8 cellular contexts compared by ENCODE assay signal in genomic region chr18:77131100-77131651, GRCh38. TPM values are rescaled to one million over a fixed set of nuclear protein-coding genes. Genes with fewer than 3 reads are reported as not detected.
DNase-seq lines count a peak whose midpoint lies in the region; ATAC-seq and TF ChIP-seq lines count a peak whose summit lies in the region.

No MANE protein-coding gene starts in this region.

- no peak for TF ChIP-seq CTCF in CD4-positive, alpha-beta T cell (IDR thresholded peaks at IDR 0.05)
- TF ChIP-seq CTCF in HL-60 (IDR thresholded peaks at IDR 0.05; ENCODE audit: insufficient read depth, low read length) (no peak), epithelial cell of esophagus (IDR thresholded peaks at IDR 0.05; ENCODE audit: insufficient read depth, low read depth, low read length, missing control alignments) (no peak), tibial artery (IDR thresholded peaks at IDR 0.05) (no peak)

- no peaks in the 10 kb centered on the region for H3K27me3 Mint-ChIP-seq in CD4-positive, alpha-beta T cell
- no peaks in the 10 kb centered on the region for H3K27me3 Mint-ChIP-seq in activated CD4-positive, alpha-beta T cell treated with anti-CD3 and anti-CD28 coated beads, Interleukin-2, amount 10 ng/mL, durations not matched to agents 7 days and 5 days

- intact Hi-C loops in CD4-positive, alpha-beta T cell (cut with DNase I, micrococcal nuclease), result loop anchor here (2.0 to 5.0 kb wide), 5 partner anchors 64 to 309 kb away; partner anchors contain the start of gene ZNF236 (in 1 of the 2)
- intact Hi-C loops in tibial artery (cut with DNase I; ENCODE audit: low total_unique reads), result loop anchor here (5.0 kb wide), 2 partner anchors 64 to 71 kb away; no protein-coding TSS in a partner anchor

- H3K36me3 ChIP-seq in muscle layer of colon (ENCODE audit: insufficient read depth, low read length) (no peaks in the 10 kb centered on the region), tibial artery (no peaks in the 10 kb centered on the region)

- CTCF ChIA-PET in CD4-positive, alpha-beta T cell (lab: Charles Lee), result interaction anchor here (0.7 to 2.0 kb wide), 3 partner anchors 17 to 69 kb away, joined by 3 to 6 read pairs (median 3); no protein-coding TSS in a partner anchor
- CTCF ChIA-PET in activated CD4-positive, alpha-beta T cell treated with anti-CD3 and anti-CD28 coated beads, Interleukin-2, amount 10 ng/mL, durations not matched to agents 7 days and 5 days (lab: Charles Lee), result interaction anchor here (0.7 to 2.0 kb wide), 6 partner anchors 9 to 76 kb away, joined by 3 to 6 read pairs (median 5); no protein-coding TSS in a partner anchor

- POLR2A ChIA-PET in CD4-positive, alpha-beta T cell (lab: Charles Lee), result interaction anchor here (0.6 to 4.6 kb wide), 16 partner anchors 8 to 316 kb away, joined by 3 to 42 read pairs (median 12); no protein-coding TSS in a partner anchor
- POLR2A ChIA-PET in activated CD4-positive, alpha-beta T cell treated with anti-CD3 and anti-CD28 coated beads, Interleukin-2, amount 10 ng/mL, durations not matched to agents 7 days and 5 days (lab: Charles Lee), result interaction anchor here (0.9 to 1.0 kb wide), 2 partner anchors 9 to 62 kb away, joined by 3 read pairs; no protein-coding TSS in a partner anchor

- peak overlapping the region; percentile 98 for H3K4me3 Mint-ChIP-seq in CD4-positive, alpha-beta T cell
- peak overlapping the region; percentile 94 for H3K4me3 Mint-ChIP-seq in activated CD4-positive, alpha-beta T cell treated with anti-CD3 and anti-CD28 coated beads, Interleukin-2, amount 10 ng/mL, durations not matched to agents 7 days and 5 days

- peak; percentile 8 for ATAC-seq in CD4-positive, alpha-beta T cell (ENCODE audit: poor library complexity)

- peak in 6 of 10 experiments; percentile 26 to 37 (median 31) for DNase-seq in CD4-positive, alpha-beta T cell
- DNase-seq in HL-60 (ENCODE audit: low read depth in 1 of 2, low spot score in 1 of 2) (peak in 1 of 2 experiments; percentile 81), epithelial cell of esophagus (ENCODE audit: low read depth) (peak; percentile 30), tibial artery (peak in 1 of 2 donors; percentile 84), iPS-NIHi7 (ENCODE audit: extremely low spot score) (no peak), NCI-H774 (lab: John Stamatoyannopoulos, UW) (no peak)
- peak; percentile 50 for DNase-seq in activated CD4-positive, alpha-beta T cell treated with anti-CD3 and anti-CD28 coated beads, Interleukin-2, amount 10 ng/mL, durations not matched to agents 7 days and 5 days

- H3K36me3 Mint-ChIP-seq in CD4-positive, alpha-beta T cell (ENCODE audit: low read depth), result peaks cover 46% of the 10 kb centered on the region
- peaks cover 47% of the 10 kb centered on the region for H3K36me3 Mint-ChIP-seq in activated CD4-positive, alpha-beta T cell treated with anti-CD3 and anti-CD28 coated beads, Interleukin-2, amount 10 ng/mL, durations not matched to agents 7 days and 5 days (ENCODE audit: low read depth)

- H3K27ac ChIP-seq in CD4-positive, alpha-beta T cell (ENCODE audit: low read depth, low read length), result peak overlapping the region; percentile 77
- H3K27ac ChIP-seq in HL-60 (replicated peaks) (peak overlapping the region; percentile 97), muscle layer of colon (ENCODE audit: low read depth, low read length) (peak overlapping the region; percentile 77), tibial artery (peak overlapping the region; percentile 90 to 98)

- peaks cover 70% of the 10 kb centered on the region for H3K4me1 Mint-ChIP-seq in CD4-positive, alpha-beta T cell (ENCODE audit: low read depth)
- H3K4me1 Mint-ChIP-seq in activated CD4-positive, alpha-beta T cell treated with anti-CD3 and anti-CD28 coated beads, Interleukin-2, amount 10 ng/mL, durations not matched to agents 7 days and 5 days, result peaks cover 74% of the 10 kb centered on the region

- H3K4me1 ChIP-seq in muscle layer of colon (ENCODE audit: insufficient read depth, low read length) (peaks cover 24% of the 10 kb centered on the region), tibial artery (peaks cover 0 to 57% (median 23%) of the 10 kb centered on the region in 4 donors)

- H3K9me3 ChIP-seq in CD4-positive, alpha-beta T cell (ENCODE audit: control insufficient read depth, low read length), result no peaks in the 10 kb centered on the region
- peaks cover 5% of the 10 kb centered on the region for H3K9me3 ChIP-seq in muscle layer of colon (ENCODE audit: low read length)
- H3K9me3 ChIP-seq in tibial artery, result no peaks in the 10 kb centered on the region

- no peaks in the 10 kb centered on the region for H3K27me3 ChIP-seq in CD4-positive, alpha-beta T cell (ENCODE audit: control insufficient read depth, insufficient read depth, low read length)
- H3K27me3 ChIP-seq in HL-60 (ENCODE audit: insufficient read depth, poor library complexity, severe bottlenecking) (no peaks in the 10 kb centered on the region), muscle layer of colon (ENCODE audit: control insufficient read depth in 1 of 2, insufficient read depth in 2 of 2, low read length in 2 of 2) (peaks cover 8 to 31% of the 10 kb centered on the region in 2 donors), tibial artery (no peaks in the 10 kb centered on the region)

- H3K4me3 ChIP-seq in HL-60 (replicated peaks; ENCODE audit: insufficient read depth, low read length), result peak overlapping the region; percentile 72
- H3K4me3 ChIP-seq in epithelial cell of esophagus (ENCODE audit: low read length), result peak overlapping the region; percentile 71
- H3K4me3 ChIP-seq in muscle layer of colon (ENCODE audit: low read depth in 1 of 2, low read length in 2 of 2), result peak overlapping the region; percentile 54 to 56
- peak overlapping the region; percentile 69 to 91 for H3K4me3 ChIP-seq in tibial artery

- H3K27ac Mint-ChIP-seq in CD4-positive, alpha-beta T cell, result peak overlapping the region; percentile 83
- H3K27ac Mint-ChIP-seq in activated CD4-positive, alpha-beta T cell treated with anti-CD3 and anti-CD28 coated beads, Interleukin-2, amount 10 ng/mL, durations not matched to agents 7 days and 5 days, result peak overlapping the region; percentile 95

- H3K9me3 Mint-ChIP-seq in CD4-positive, alpha-beta T cell, result no peaks in the 10 kb centered on the region
- peaks cover 3% of the 10 kb centered on the region for H3K9me3 Mint-ChIP-seq in activated CD4-positive, alpha-beta T cell treated with anti-CD3 and anti-CD28 coated beads, Interleukin-2, amount 10 ng/mL, durations not matched to agents 7 days and 5 days

- H3K9ac ChIP-seq in muscle layer of colon (ENCODE audit: low read length), result no peak overlapping the region

RNA-seq across cellular contexts. Expression of gene MBP, which starts 1.4 kb away (rescaled TPM):
- 10 to 100 TPM; 75.4 to 79.2 TPM for total RNA-seq in CD4-positive, alpha-beta T cell
- 100 to 1,000 TPM; 111 to 133 TPM for total RNA-seq in activated CD4-positive, alpha-beta T cell treated with anti-CD3 and anti-CD28 coated beads, Interleukin-2, amount 10 ng/mL, durations not matched to agents 7 days and 5 days

Comparison
In these comparisons a context has a peak if more than half of its experiments do, and no peak if none do; other contexts are left out.
1. DNase-seq: peak in CD4-positive, alpha-beta T cell (6 of 10), activated CD4-positive, alpha-beta T cell treated with anti-CD3 and anti-CD28 coated beads, Interleukin-2, amount 10 ng/mL, durations not matched to agents 7 days and 5 days (single experiment) and epithelial cell of esophagus (single experiment); none in iPS-NIHi7 (single experiment) and NCI-H774 (single experiment).
2. Peak in every context shown above with its lines, with median percentiles within 50 percentile points of each other: H3K27ac ChIP-seq and H3K4me3 ChIP-seq.